Comparison of ENCODE assay signal across 8 cellular contexts in the genomic region with DNA sequence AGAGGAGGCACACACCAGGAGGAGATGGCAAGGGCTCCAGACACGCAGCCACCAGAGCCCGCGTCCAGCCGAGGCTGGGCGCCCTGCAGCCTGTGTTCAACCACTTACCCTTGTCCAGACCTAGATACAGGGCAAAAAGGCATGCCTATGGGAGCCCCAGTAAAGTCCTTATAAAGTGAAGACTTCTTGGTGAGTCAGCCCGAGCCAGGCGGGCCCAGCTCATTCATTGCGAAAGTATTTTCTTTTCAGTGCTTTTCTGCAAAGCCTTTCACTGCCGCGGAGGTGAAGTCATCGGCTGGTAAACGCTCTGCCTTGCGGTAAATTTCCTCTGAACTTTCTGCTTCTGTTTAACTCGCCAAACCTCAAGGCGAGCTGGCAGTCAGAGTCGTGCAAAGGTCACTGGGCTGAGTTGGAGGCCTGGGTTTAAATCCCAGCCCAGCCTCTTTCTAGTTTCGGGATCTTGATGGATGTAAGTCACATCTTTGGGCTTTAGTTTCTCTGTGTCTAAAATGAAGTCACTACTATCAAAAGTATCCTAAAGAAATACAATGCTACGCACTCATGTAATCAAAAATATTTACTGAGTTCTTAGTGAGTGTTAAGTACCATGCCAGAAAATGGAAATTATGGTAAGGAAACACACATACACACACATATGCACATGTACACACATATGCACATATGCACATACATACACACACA. TPM values are rescaled to one million over a fixed set of nuclear protein-coding genes. Genes with fewer than 3 reads are reported as not detected.
DNase-seq lines count a peak whose midpoint lies in the region; ATAC-seq and TF ChIP-seq lines count a peak whose summit lies in the region.

No MANE protein-coding gene starts in this region.

- H3K9me3 ChIP-seq in HCT116 (ENCODE audit: control insufficient read depth in 1 of 2, insufficient read depth in 1 of 2, low read depth in 1 of 2, low read length in 2 of 2) (no peaks in the 10 kb centered on the region), adrenal gland (replicated peaks in 1 of 3) (no peaks in the 10 kb centered on the region)

- no peaks in the 10 kb centered on the region for H4K20me1 ChIP-seq in HCT116 (ENCODE audit: insufficient read depth)

- H3K79me2 ChIP-seq in ACC112 (ENCODE audit: control insufficient read depth, insufficient read depth, low read length, unreplicated experiment): no peaks in the 10 kb centered on the region
- H3K79me2 ChIP-seq in HCT116 (ENCODE audit: insufficient read depth, low read length): no peaks in the 10 kb centered on the region

- 14 to 30% (median 20%) methylated on average over 13 to 18 of the region's 18 CpGs for WGBS in adrenal gland, 4 donors

- H3K9ac ChIP-seq in HCT116 (ENCODE audit: low read length): peak overlapping the region; percentile 72

- BruUV-seq in HCT116 (replicated peaks; lab: Mats Ljungman, UMichigan): no TSS peak

- CTCF ChIA-PET in HCT116 (lab: Charles Lee): interaction anchor here (0.7 to 1.2 kb wide), 2 partner anchors 85 to 98 kb away, joined by 3 to 5 read pairs; no protein-coding TSS in a partner anchor

- TF ChIP-seq RAD21 in HCT116 (IDR thresholded peaks at IDR 0.05; ENCODE audit: low read depth): peak; percentile 48

- H3K4me3 ChIP-seq in ACC112 (ENCODE audit: low read depth, low read length) (no peak overlapping the region), HCT116 (replicated peaks in 1 of 2; ENCODE audit: low read depth in 1 of 2, low read length in 2 of 2) (peak overlapping the region; percentile 8 to 47; a peak in 2 of 4 replicates), adrenal gland (no peak overlapping the region)

- ATAC-seq in HCT116 (peak; percentile 75), HG02588 (IDR thresholded peaks at IDR 0.05; ENCODE audit: unreplicated experiment) (no peak)

- no peaks in the 10 kb centered on the region for H3K9me2 ChIP-seq in HCT116 (ENCODE audit: insufficient read depth)

- H3K27ac ChIP-seq in ACC112 (ENCODE audit: low read depth, low read length) (peak overlapping the region; percentile 63), HCT116 (ENCODE audit: low read depth, low read length) (peak overlapping the region; percentile 89), adrenal gland (peak overlapping the region; percentile 41 to 93 (median 83))

- H3K36me3 ChIP-seq in ACC112 (ENCODE audit: insufficient read depth, low read length) (no peaks in the 10 kb centered on the region), HCT116 (ENCODE audit: control insufficient read depth in 1 of 2, insufficient read depth in 2 of 2, low read length in 2 of 2) (no peaks in the 10 kb centered on the region), adrenal gland (replicated peaks in 1 of 2) (no peaks in the 10 kb centered on the region)

- POLR2A ChIA-PET in HCT116 (lab: Charles Lee): interaction anchor here (1.0 kb wide), 1 partner anchor 12 kb away, joined by 3 read pairs; no protein-coding TSS in a partner anchor

- RAD21 ChIA-PET in HCT116 (lab: Charles Lee; ENCODE audit: low non-redundant PET in 1 of 2, low total read pairs in 2 of 2, uncharacterized antibody in 2 of 2, unreplicated experiment in 2 of 2): no interaction called here

- H2AFZ ChIP-seq in ACC112 (ENCODE audit: low read length, unreplicated experiment): no peak overlapping the region
- no peak overlapping the region for H2AFZ ChIP-seq in HCT116 (ENCODE audit: low read depth, low read length, poor library complexity, severe bottlenecking)

- H3K4me1 ChIP-seq in ACC112 (ENCODE audit: control insufficient read depth, insufficient read depth, low read length, unreplicated experiment) (peaks cover 31% of the 10 kb centered on the region), HCT116 (ENCODE audit: control insufficient read depth in 1 of 2, insufficient read depth in 2 of 2, low read length in 2 of 2) (peaks cover 39 to 87% of the 10 kb centered on the region in 2 experiments), adrenal gland (replicated peaks in 1 of 2) (peaks cover 14 to 28% of the 10 kb centered on the region in 2 donors)

- H3K4me2 ChIP-seq in HCT116 (ENCODE audit: low read length): peak overlapping the region; percentile 85

- TF ChIP-seq CTCF in HCT116 (IDR thresholded peaks at IDR 0.05 in 2 of 3, conservative IDR thresholded peaks at IDR 0.05 in 1 of 3; ENCODE audit: borderline replicate concordance in 1 of 3, insufficient read depth in 1 of 3, low read depth in 2 of 3, low read length in 2 of 3): no peak
- no peak for TF ChIP-seq CTCF in adrenal gland (IDR thresholded peaks at IDR 0.05)

- H3K27me3 ChIP-seq in ACC112 (ENCODE audit: insufficient read depth, low read length) (no peaks in the 10 kb centered on the region), HCT116 (ENCODE audit: insufficient read depth, low read length) (no peaks in the 10 kb centered on the region), adrenal gland (no peaks in the 10 kb centered on the region)

- DNase-seq in HCT116 (ENCODE audit: low read depth, low spot score): peak; percentile 94
- DNase-seq in SW480 (ENCODE audit: low spot score): peak; percentile 87
- peak; percentile 74 to 93 (median 91) for DNase-seq in adrenal gland
- DNase-seq in iPS-NIHi7 (ENCODE audit: extremely low spot score): peak; percentile 58
- peak; percentile 39 to 77 (median 61) for DNase-seq in stimulated activated CD4-positive, alpha-beta T cell treated with anti-CD3 and anti-CD28 coated beads, Interleukin-1b, Interleukin-23, amount 100 ng/mL, for 24 hours (ENCODE audit: low read depth in 4 of 4, low spot score in 1 of 4)
- DNase-seq in NCI-H526 treated with DMSO at 0.1 percent for 48 hours (lab: John Stamatoyannopoulos, UW): no peak

- TF ChIP-seq POLR2A in HCT116 (IDR thresholded peaks at IDR 0.05; ENCODE audit: borderline replicate concordance, extremely low read depth, insufficient read depth, insufficient read length) (no peak), adrenal gland (IDR thresholded peaks at IDR 0.05) (peak in 1 of 2 donors; percentile 63)

- intact Hi-C loops in HCT116 (cut with micrococcal nuclease): loop anchor here (5.0 kb wide), 1 partner anchor 109 kb away; a partner anchor contains a TSS
- intact Hi-C loops in adrenal gland (cut with DNase I): no loop called here

TF ChIP-seq in HCT116, 20 proteins besides CTCF, POLR2A, EP300 and RAD21 (continues in another document):
- TF ChIP-seq, protein P1, sequence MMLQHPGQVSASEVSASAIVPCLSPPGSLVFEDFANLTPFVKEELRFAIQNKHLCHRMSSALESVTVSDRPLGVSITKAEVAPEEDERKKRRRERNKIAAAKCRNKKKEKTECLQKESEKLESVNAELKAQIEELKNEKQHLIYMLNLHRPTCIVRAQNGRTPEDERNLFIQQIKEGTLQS (IDR thresholded peaks at IDR 0.05): no peak; the same call in 1 of the 2 replicates
- TF ChIP-seq SP1 (IDR thresholded peaks at IDR 0.05; ENCODE audit: low read depth) (peak; percentile 95), SIN3A (IDR thresholded peaks at IDR 0.05; ENCODE audit: low read depth) (peak; percentile 97), YY1 (IDR thresholded peaks at IDR 0.05; ENCODE audit: extremely low read depth, insufficient replicate concordance, low read depth, low read length) (no peak), EGR1 (IDR thresholded peaks at IDR 0.05; ENCODE audit: low read depth) (no peak), ELF1 (IDR thresholded peaks at IDR 0.05; ENCODE audit: borderline replicate concordance, low read depth) (no peak; the same call in 1 of the 2 replicates), EZH2 (IDR thresholded peaks at IDR 0.05) (no peak), TCF7L2 (IDR thresholded peaks at IDR 0.05; ENCODE audit: borderline replicate concordance, extremely low read depth, insufficient read depth, insufficient read length) (peak; percentile 90), JUND (IDR thresholded peaks at IDR 0.05) (peak; percentile 95)
- TF ChIP-seq, protein P2, sequence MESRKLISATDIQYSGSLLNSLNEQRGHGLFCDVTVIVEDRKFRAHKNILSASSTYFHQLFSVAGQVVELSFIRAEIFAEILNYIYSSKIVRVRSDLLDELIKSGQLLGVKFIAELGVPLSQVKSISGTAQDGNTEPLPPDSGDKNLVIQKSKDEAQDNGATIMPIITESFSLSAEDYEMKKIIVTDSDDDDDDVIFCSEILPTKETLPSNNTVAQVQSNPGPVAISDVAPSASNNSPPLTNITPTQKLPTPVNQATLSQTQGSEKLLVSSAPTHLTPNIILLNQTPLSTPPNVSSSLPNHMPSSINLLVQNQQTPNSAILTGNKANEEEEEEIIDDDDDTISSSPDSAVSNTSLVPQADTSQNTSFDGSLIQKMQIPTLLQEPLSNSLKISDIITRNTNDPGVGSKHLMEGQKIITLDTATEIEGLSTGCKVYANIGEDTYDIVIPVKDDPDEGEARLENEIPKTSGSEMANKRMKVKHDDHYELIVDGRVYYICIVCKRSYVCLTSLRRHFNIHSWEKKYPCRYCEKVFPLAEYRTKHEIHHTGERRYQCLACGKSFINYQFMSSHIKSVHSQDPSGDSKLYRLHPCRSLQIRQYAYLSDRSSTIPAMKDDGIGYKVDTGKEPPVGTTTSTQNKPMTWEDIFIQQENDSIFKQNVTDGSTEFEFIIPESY (IDR thresholded peaks at IDR 0.05; ENCODE audit: extremely low read depth, insufficient replicate concordance, low read length): peak; percentile 49

RNA-seq across cellular contexts. Expression of a gene that starts 54.7 kb away (rescaled TPM):
- total RNA-seq in HCT116 (2021; ENCODE audit: unreplicated experiment) (15.6 TPM), adrenal gland (10 to 100 TPM; 13.5 to 23.4 (median 17.9) TPM)
- polyA plus RNA-seq in HCT116 (2012): 11.7 and 15.6 TPM in 2 replicates
- 10 to 100 TPM in 1 of 3 donors, 1 to 10 TPM in 2; 5.9 to 10.8 (median 9.7) TPM for polyA plus RNA-seq in adrenal gland

Comparison
In these comparisons a context has a peak if more than half of its experiments do, and no peak if none do; other contexts are left out.
1. H3K4me3 ChIP-seq: peak in HCT116 (2 of 2); none in ACC112 (single experiment) and adrenal gland (0 of 4).
2. Peak in every context shown above with its lines, with median percentiles within 50 percentile points of each other: H3K27ac ChIP-seq.